Comparison of ENCODE assay signal across 1 cellular context in the genomic region with DNA sequence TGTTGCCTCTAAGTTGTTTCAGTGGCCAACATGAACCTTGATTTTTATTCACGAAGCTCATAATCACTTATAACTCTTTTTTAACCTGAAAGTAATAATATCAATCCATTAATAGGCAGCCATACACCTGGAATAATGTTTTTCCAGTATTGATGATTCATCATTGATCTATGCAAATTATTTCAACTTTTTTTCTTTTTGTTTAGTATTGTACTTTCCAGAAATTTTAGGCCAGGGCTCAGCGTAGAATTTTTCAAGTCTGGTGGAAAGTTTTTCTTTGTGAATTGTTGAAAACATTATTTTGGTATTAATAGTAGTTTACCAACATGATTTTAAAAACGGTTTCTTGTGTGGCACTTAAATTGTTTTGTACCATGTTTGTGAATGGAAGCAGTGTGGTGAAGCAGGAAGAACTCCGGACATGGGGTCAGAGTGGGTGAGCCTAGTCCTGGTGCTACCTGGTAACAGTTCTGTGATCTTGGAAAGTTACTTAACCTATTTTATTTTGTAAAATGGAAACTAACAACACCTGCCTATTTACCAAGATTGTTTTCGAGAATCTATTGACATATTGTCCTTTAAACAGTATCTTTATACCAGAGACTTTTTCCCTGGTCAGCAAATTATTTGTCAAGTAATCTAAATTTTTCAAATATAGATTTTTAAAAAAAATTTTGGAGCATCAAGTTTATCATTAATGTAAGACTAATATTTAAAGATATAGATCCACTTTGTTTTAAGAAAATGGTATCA.
TF ChIP-seq lines count a peak whose summit lies in the region.

No MANE protein-coding gene starts in this region.

TF ChIP-seq in HepG2, 621 proteins besides CTCF, POLR2A, EP300 and RAD21 (continues in another document):
- TF ChIP-seq AKNA (CRISPR knock-in tag; IDR thresholded peaks at IDR 0.05; ENCODE audit: borderline replicate concordance) (0 out of 2 replicates have a peak, but pooled peaks have one; percentile 39), ZNF337 (CRISPR knock-in tag; IDR thresholded peaks at IDR 0.05; ENCODE audit: borderline replicate concordance, low read depth) (0 out of 2 replicates have a peak, but pooled peaks have one; percentile 24), SOX13 (IDR thresholded peaks at IDR 0.05) (no peak), SOX13 (CRISPR knock-in tag; conservative IDR thresholded peaks at IDR 0.05 in 1 of 2, IDR thresholded peaks at IDR 0.05 in 1 of 2) (no peak), FOXP4 (CRISPR knock-in tag; IDR thresholded peaks at IDR 0.05) (0 out of 2 replicates have a peak, but pooled peaks have one; percentile 18), SALL2 (CRISPR knock-in tag; IDR thresholded peaks at IDR 0.05) (no peak), MAFF (IDR thresholded peaks at IDR 0.05; ENCODE audit: low read depth, low read length) (peak; percentile 94), ZNF574 (CRISPR knock-in tag; IDR thresholded peaks at IDR 0.05) (no peak), HDAC6 (IDR thresholded peaks at IDR 0.05; ENCODE audit: low read depth, low read length) (0 out of 2 replicates have a peak, but pooled peaks have one; percentile 71), ARNT (IDR thresholded peaks at IDR 0.05) (no peak), HIC2 (CRISPR knock-in tag; IDR thresholded peaks at IDR 0.05; ENCODE audit: low read depth) (no peak), FOXJ3 (CRISPR knock-in tag; IDR thresholded peaks at IDR 0.05; ENCODE audit: borderline replicate concordance) (0 out of 2 replicates have a peak, but pooled peaks have one; percentile 28), RBFOX2 (IDR thresholded peaks at IDR 0.05; ENCODE audit: low read depth, low read length) (peak; percentile 74), ZNF879 (CRISPR knock-in tag; IDR thresholded peaks at IDR 0.05) (0 out of 2 replicates have a peak, but pooled peaks have one; percentile 26), ARID4A (CRISPR knock-in tag; IDR thresholded peaks at IDR 0.05; ENCODE audit: borderline replicate concordance) (0 out of 2 replicates have a peak, but pooled peaks have one; percentile 25), SAP130 (CRISPR knock-in tag; IDR thresholded peaks at IDR 0.05; ENCODE audit: low read depth) (peak; percentile 69), SOX6 (IDR thresholded peaks at IDR 0.05) (no peak), SOX6 (CRISPR knock-in tag; IDR thresholded peaks at IDR 0.05) (peak; percentile 25), SATB2 (CRISPR knock-in tag; IDR thresholded peaks at IDR 0.05) (0 out of 2 replicates have a peak, but pooled peaks have one; percentile 42), KAT8 (CRISPR knock-in tag; IDR thresholded peaks at IDR 0.05) (0 out of 2 replicates have a peak, but pooled peaks have one; percentile 14), ZKSCAN8 (CRISPR knock-in tag; IDR thresholded peaks at IDR 0.05; ENCODE audit: borderline replicate concordance) (0 out of 2 replicates have a peak, but pooled peaks have one; percentile 40), NFYB (CRISPR knock-in tag; IDR thresholded peaks at IDR 0.05) (no peak), NCOR1 (IDR thresholded peaks at IDR 0.05; ENCODE audit: borderline replicate concordance, low read length) (no peak), MAFK (conservative IDR thresholded peaks at IDR 0.05 in 1 of 2, IDR thresholded peaks at IDR 0.05 in 1 of 2; ENCODE audit: low read length in 2 of 2) (peak; percentile 92 to 96), NR2F6 (IDR thresholded peaks at IDR 0.05) (no peak), NR2F6 (CRISPR knock-in tag; IDR thresholded peaks at IDR 0.05) (0 out of 2 replicates have a peak, but pooled peaks have one; percentile 18), ZNF800 (CRISPR knock-in tag; IDR thresholded peaks at IDR 0.05) (0 out of 2 replicates have a peak, but pooled peaks have one; percentile 25)
- TF ChIP-seq, protein P1, sequence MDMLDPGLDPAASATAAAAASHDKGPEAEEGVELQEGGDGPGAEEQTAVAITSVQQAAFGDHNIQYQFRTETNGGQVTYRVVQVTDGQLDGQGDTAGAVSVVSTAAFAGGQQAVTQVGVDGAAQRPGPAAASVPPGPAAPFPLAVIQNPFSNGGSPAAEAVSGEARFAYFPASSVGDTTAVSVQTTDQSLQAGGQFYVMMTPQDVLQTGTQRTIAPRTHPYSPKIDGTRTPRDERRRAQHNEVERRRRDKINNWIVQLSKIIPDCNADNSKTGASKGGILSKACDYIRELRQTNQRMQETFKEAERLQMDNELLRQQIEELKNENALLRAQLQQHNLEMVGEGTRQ (IDR thresholded peaks at IDR 0.05; ENCODE audit: low read depth, low read length) = no peak
- TF ChIP-seq, protein P1 (CRISPR knock-in tag; IDR thresholded peaks at IDR 0.05; ENCODE audit: borderline replicate concordance) = no peak
